Comparison of ENCODE assay signal across 10 cellular contexts in the genomic region with DNA sequence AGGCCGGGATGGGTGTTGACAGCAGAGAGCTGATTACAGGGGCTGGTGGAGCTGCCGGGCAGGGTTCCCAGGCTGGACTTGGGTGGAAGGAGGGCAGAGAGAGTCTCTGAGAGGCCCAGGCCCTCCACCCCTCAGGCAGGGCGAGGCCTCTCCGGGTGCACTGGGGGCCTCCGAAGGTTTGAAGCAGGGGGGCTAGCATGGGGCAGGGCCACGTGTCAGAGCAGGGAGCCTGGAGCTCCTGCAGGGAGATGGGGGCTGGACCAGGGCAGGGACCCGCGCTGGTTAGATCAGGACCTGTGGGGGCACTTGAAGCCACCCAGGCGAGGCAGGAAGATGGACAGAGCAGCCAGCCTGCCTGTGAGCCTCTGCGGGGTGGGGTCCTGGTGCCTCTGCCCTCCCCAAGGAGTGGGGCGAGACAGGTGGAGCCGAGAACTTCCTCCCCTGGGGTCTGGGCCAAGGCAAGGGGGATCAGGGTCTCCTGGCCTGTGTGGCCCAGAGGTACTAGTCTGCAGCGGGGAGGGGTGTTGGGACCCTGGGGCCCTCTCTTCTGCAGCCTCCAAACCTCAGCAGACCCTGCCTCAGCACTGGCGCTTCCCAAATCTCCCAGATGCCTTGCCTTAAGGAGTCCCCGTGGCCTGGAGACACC. TPM values are rescaled to one million over a fixed set of nuclear protein-coding genes. Genes with fewer than 3 reads are reported as not detected.
DNase-seq lines count a peak whose midpoint lies in the region; ATAC-seq and TF ChIP-seq lines count a peak whose summit lies in the region.
"Had no signal": no experiment of that assay in that cellular context is flagged by ENCODE, and none has a peak within 500 bp of the region (broad histone marks: within the 10 kb centered on the region; RNA-seq: fewer than 3 reads in every experiment).

No MANE protein-coding gene starts in this region.

- H3F3A ChIP-seq in SK-N-SH (replicated peaks; ENCODE audit: insufficient read depth) = no peaks in the 10 kb centered on the region

- H3K4me3 ChIP-seq in Caco-2 (ENCODE audit: low read depth, low read length) (no peak overlapping the region), SK-N-SH (ENCODE audit: low read depth in 2 of 2, low read length in 1 of 2) (peak overlapping the region; percentile 50 to 63; a peak in 2 of 4 replicates)

- H3K9me2 ChIP-seq in SK-N-SH = no peaks in the 10 kb centered on the region

- H3K4me1 Mint-ChIP-seq in Caco-2 (ENCODE audit: low read depth, unreplicated experiment) (peaks cover 6% of the 10 kb centered on the region), osteocyte (ENCODE audit: unreplicated experiment) (peaks cover 5% of the 10 kb centered on the region)

- H3K27me3 Mint-ChIP-seq in Caco-2 (ENCODE audit: insufficient read depth, unreplicated experiment) = peaks cover 11% of the 10 kb centered on the region
- peaks cover 15% of the 10 kb centered on the region for H3K27me3 Mint-ChIP-seq in osteocyte (ENCODE audit: unreplicated experiment)

- H3K4me3 Mint-ChIP-seq in Caco-2 (ENCODE audit: unreplicated experiment) (peak overlapping the region; percentile 78), osteocyte (ENCODE audit: unreplicated experiment) (peak overlapping the region; percentile 70)

- BruUV-seq in Caco-2 (replicated peaks; lab: Mats Ljungman, UMichigan) = no TSS peak

- 84% methylated on average over 11 of the region's 15 CpGs for WGBS in SK-N-SH (ENCODE audit: low lambda C conversion rate)

- H4K20me1 ChIP-seq in SK-N-SH (ENCODE audit: insufficient read depth) = no peaks in the 10 kb centered on the region

- intact Hi-C loops in Caco-2 (cut with micrococcal nuclease; ENCODE audit: unreplicated experiment) = no loop called here

- H3K36me3 Mint-ChIP-seq in Caco-2 (ENCODE audit: insufficient read depth, unreplicated experiment) (no peaks in the 10 kb centered on the region), osteocyte (ENCODE audit: unreplicated experiment) (no peaks in the 10 kb centered on the region)

- H3K27me3 ChIP-seq in Caco-2 (replicated peaks; ENCODE audit: control insufficient read depth, insufficient read depth, low read length) (no peaks in the 10 kb centered on the region), SK-N-SH (ENCODE audit: insufficient read depth) (no peaks in the 10 kb centered on the region)

- no peak for DNase-seq in Caco-2
- no peak for DNase-seq in SK-N-SH
- no peak for DNase-seq in osteocyte (ENCODE audit: extremely low spot score, unreplicated experiment)
- no peak for DNase-seq in GF-D8 (lab: John Stamatoyannopoulos, UW)
- no peak for DNase-seq in NCI-H226
- no peak for DNase-seq in iPS-NIHi7 (ENCODE audit: extremely low spot score)
- DNase-seq: activated CD8-positive, alpha-beta memory T cell treated with anti-CD3 and anti-CD28 coated beads, Interleukin-2, amount 50 U/mL, for 4 hours; stimulated activated naive CD4-positive, alpha-beta T cell treated with Interleukin-2 at 50 U/mL for 16 hours had no signal

- no peak overlapping the region for H3K9ac ChIP-seq in SK-N-SH

- peaks cover 11% of the 10 kb centered on the region; the same call in 1 of the 2 replicates for H3K4me1 ChIP-seq in Caco-2
- peaks cover 0 to 3% of the 10 kb centered on the region in 2 experiments; a peak in 1 of 4 replicates for H3K4me1 ChIP-seq in SK-N-SH (ENCODE audit: control insufficient read depth in 1 of 2, insufficient read depth in 2 of 2, low read depth in 1 of 2, low read length in 1 of 2)

- TF ChIP-seq CTCF in Caco-2 (IDR thresholded peaks at IDR 0.05; ENCODE audit: insufficient read depth in 1 of 2, low read depth in 1 of 2, low read length in 1 of 2, severe bottlenecking in 1 of 2, unreplicated experiment in 1 of 2) = no peak
- TF ChIP-seq CTCF in SK-N-SH (IDR thresholded peaks at IDR 0.05) = no peak
- no peak for TF ChIP-seq CTCF in osteocyte (IDR thresholded peaks at IDR 0.05)

- CTCF ChIA-PET in Caco-2 (lab: Charles Lee) = no interaction called here
- CTCF ChIA-PET in SK-N-SH (lab: Yijun Ruan, JAX) = interaction anchor here (0.9 to 1.8 kb wide), 5 partner anchors 10 to 170 kb away, joined by 3 to 14 read pairs (median 4); no protein-coding TSS in a partner anchor

- no peak for TF ChIP-seq RAD21 in SK-N-SH (IDR thresholded peaks at IDR 0.05; ENCODE audit: low read length)

- H3K27ac Mint-ChIP-seq in Caco-2 (ENCODE audit: unreplicated experiment) (peak overlapping the region; percentile 64), osteocyte (ENCODE audit: unreplicated experiment) (no peak overlapping the region)

- H3K27ac ChIP-seq in SK-N-SH (ENCODE audit: low read depth in 2 of 2, low read length in 1 of 2) = no peak overlapping the region

- no peaks in the 10 kb centered on the region for H3K79me2 ChIP-seq in SK-N-SH (ENCODE audit: insufficient read depth)

- H3K36me3 ChIP-seq in Caco-2 (ENCODE audit: control insufficient read depth, insufficient read depth, low read length) (no peaks in the 10 kb centered on the region), SK-N-SH (replicated peaks in 1 of 2; ENCODE audit: control insufficient read depth in 1 of 2, insufficient read depth in 2 of 2, low read length in 1 of 2) (no peaks in the 10 kb centered on the region)

- H3K4me2 ChIP-seq in SK-N-SH = peak overlapping the region; percentile 78

- no peak overlapping the region for H2AFZ ChIP-seq in SK-N-SH (ENCODE audit: low read depth)

- H3K9me3 ChIP-seq in Caco-2 = no peaks in the 10 kb centered on the region
- no peaks in the 10 kb centered on the region for H3K9me3 ChIP-seq in SK-N-SH

- H3K9me3 Mint-ChIP-seq in Caco-2 (ENCODE audit: unreplicated experiment) (no peaks in the 10 kb centered on the region), osteocyte (ENCODE audit: unreplicated experiment) (no peaks in the 10 kb centered on the region)

- TF ChIP-seq EP300 in SK-N-SH (IDR thresholded peaks at IDR 0.05; ENCODE audit: borderline replicate concordance in 1 of 2, low read depth in 1 of 2, low read length in 1 of 2) = no peak

- ATAC-seq in esophagus mucosa (peak; percentile 10), HG03439 (IDR thresholded peaks at IDR 0.05; ENCODE audit: unreplicated experiment) (no peak)

- POLR2A ChIA-PET in Caco-2 (lab: Charles Lee) (no interaction called here), SK-N-SH (lab: Yijun Ruan, JAX) (no interaction called here)

TF ChIP-seq in SK-N-SH, 30 proteins besides CTCF, POLR2A, EP300 and RAD21 (continues in another document):
- no peak for TF ChIP-seq TEAD4 (IDR thresholded peaks at IDR 0.05; ENCODE audit: borderline replicate concordance, insufficient read depth)
- no peak for TF ChIP-seq ELF1 (IDR thresholded peaks at IDR 0.05)
- TF ChIP-seq NRF1 (IDR thresholded peaks at IDR 0.05; ENCODE audit: low read depth, low read length) = no peak
- no peak for TF ChIP-seq RXRA (IDR thresholded peaks at IDR 0.05; ENCODE audit: borderline replicate concordance, low read depth)
- no peak for TF ChIP-seq SIN3A (IDR thresholded peaks at IDR 0.05; ENCODE audit: borderline replicate concordance, low read depth, low read length)
- TF ChIP-seq, protein P1, sequence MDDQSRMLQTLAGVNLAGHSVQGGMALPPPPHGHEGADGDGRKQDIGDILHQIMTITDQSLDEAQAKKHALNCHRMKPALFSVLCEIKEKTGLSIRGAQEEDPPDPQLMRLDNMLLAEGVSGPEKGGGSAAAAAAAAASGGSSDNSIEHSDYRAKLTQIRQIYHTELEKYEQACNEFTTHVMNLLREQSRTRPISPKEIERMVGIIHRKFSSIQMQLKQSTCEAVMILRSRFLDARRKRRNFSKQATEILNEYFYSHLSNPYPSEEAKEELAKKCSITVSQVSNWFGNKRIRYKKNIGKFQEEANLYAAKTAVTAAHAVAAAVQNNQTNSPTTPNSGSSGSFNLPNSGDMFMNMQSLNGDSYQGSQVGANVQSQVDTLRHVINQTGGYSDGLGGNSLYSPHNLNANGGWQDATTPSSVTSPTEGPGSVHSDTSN (IDR thresholded peaks at IDR 0.05) = no peak
- no peak for TF ChIP-seq POLR2AphosphoS5 (IDR thresholded peaks at IDR 0.05; ENCODE audit: low read depth, low read length)
- TF ChIP-seq TAF1 (IDR thresholded peaks at IDR 0.05; ENCODE audit: borderline replicate concordance, low read depth, low read length) = no peak
- TF ChIP-seq, protein P2, sequence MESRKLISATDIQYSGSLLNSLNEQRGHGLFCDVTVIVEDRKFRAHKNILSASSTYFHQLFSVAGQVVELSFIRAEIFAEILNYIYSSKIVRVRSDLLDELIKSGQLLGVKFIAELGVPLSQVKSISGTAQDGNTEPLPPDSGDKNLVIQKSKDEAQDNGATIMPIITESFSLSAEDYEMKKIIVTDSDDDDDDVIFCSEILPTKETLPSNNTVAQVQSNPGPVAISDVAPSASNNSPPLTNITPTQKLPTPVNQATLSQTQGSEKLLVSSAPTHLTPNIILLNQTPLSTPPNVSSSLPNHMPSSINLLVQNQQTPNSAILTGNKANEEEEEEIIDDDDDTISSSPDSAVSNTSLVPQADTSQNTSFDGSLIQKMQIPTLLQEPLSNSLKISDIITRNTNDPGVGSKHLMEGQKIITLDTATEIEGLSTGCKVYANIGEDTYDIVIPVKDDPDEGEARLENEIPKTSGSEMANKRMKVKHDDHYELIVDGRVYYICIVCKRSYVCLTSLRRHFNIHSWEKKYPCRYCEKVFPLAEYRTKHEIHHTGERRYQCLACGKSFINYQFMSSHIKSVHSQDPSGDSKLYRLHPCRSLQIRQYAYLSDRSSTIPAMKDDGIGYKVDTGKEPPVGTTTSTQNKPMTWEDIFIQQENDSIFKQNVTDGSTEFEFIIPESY (IDR thresholded peaks at IDR 0.05; ENCODE audit: borderline replicate concordance, low read depth) = no peak

RNA-seq across cellular contexts. Expression of a gene that starts 0.9 kb away (rescaled TPM):
- total RNA-seq in Caco-2 (2022) (2.2 and 2.6 TPM in 2 replicates), esophagus mucosa (0.92 TPM), osteocyte (1.5 and 1.6 TPM in 2 replicates)
- polyA plus RNA-seq in SK-N-SH (2012; rRNA removed) = 1.3 and 2.4 TPM in 2 replicates
- polyA plus RNA-seq in SK-N-SH (2012; cell fraction: cytosol; rRNA removed) = 1.5 and 2.4 TPM in 2 replicates
- 7.8 and 11.2 TPM in 2 replicates for polyA plus RNA-seq in SK-N-SH (2012; cell fraction: nucleus; rRNA removed)

RNA-seq across cellular contexts. Expression of a gene that starts 14.3 kb away (rescaled TPM):
- total RNA-seq in Caco-2 (2022) (33.5 and 35.0 TPM in 2 replicates), esophagus mucosa (32.6 TPM), osteocyte (24.3 and 25.9 TPM in 2 replicates)
- 36.7 and 50.6 TPM in 2 replicates for polyA plus RNA-seq in SK-N-SH (2012; rRNA removed)
- polyA plus RNA-seq in SK-N-SH (2012; cell fraction: cytosol; rRNA removed) = 16.1 and 28.8 TPM in 2 replicates
- polyA plus RNA-seq in SK-N-SH (2012; cell fraction: nucleus; rRNA removed) = 246 and 320 TPM in 2 replicates

RNA-seq across cellular contexts. Expression of a gene that starts 29.4 kb away (rescaled TPM):
- total RNA-seq in Caco-2 (2022) (29.3 and 29.5 TPM in 2 replicates), esophagus mucosa (13.3 TPM), osteocyte (23.9 and 25.0 TPM in 2 replicates)
- 23.3 and 26.7 TPM in 2 replicates for polyA plus RNA-seq in SK-N-SH (2012; rRNA removed)
- 6.7 and 11.5 TPM in 2 replicates for polyA plus RNA-seq in SK-N-SH (2012; cell fraction: cytosol; rRNA removed)
- polyA plus RNA-seq in SK-N-SH (2012; cell fraction: nucleus; rRNA removed) = 121 and 176 TPM in 2 replicates
